In genomic region chr3:183161552-183162345, GRCh38 we compare ENCODE assay signal across 8 cellular contexts. TPM values are rescaled to one million over a fixed set of nuclear protein-coding genes. Genes with fewer than 3 reads are reported as not detected.
DNase-seq lines count a peak whose midpoint lies in the region; ATAC-seq and TF ChIP-seq lines count a peak whose summit lies in the region.

No MANE protein-coding gene starts in this region.

- CTCF ChIA-PET in CD4-positive, alpha-beta T cell (lab: Charles Lee) = interaction anchor here (0.5 to 1.1 kb wide), 2 partner anchors 23 to 248 kb away, joined by 3 read pairs; no protein-coding TSS in a partner anchor
- CTCF ChIA-PET in activated CD4-positive, alpha-beta memory T cell treated with anti-CD3 and anti-CD28 coated beads for 36 hours (lab: Charles Lee) = interaction anchor here (1.4 to 2.5 kb wide), 2 partner anchors 23 to 220 kb away, joined by 4 to 10 read pairs; no protein-coding TSS in a partner anchor

- DNase-seq in CD4-positive, alpha-beta T cell = peak in 3 of 10 experiments; percentile 1 to 13 (median 2)
- peak; percentile 21 for DNase-seq in activated CD4-positive, alpha-beta memory T cell treated with anti-CD3 and anti-CD28 coated beads for 36 hours
- DNase-seq in head of caudate nucleus = no peak
- no peak for DNase-seq in mucosa of gallbladder (ENCODE audit: low spot score)

- no peaks in the 10 kb centered on the region for H3K27me3 Mint-ChIP-seq in CD4-positive, alpha-beta T cell
- H3K27me3 Mint-ChIP-seq in activated CD4-positive, alpha-beta memory T cell treated with anti-CD3 and anti-CD28 coated beads for 36 hours = peaks cover 3% of the 10 kb centered on the region
- H3K27me3 Mint-ChIP-seq in stimulated activated memory B cell treated with anti-CD40 and anti-IgM and Interleukin-4, amounts not matched to agents 10 μg/mL and 1 μg/mL and 100 μg/mL, for 72 hours = peaks cover 52% of the 10 kb centered on the region

- H3K9me3 Mint-ChIP-seq in CD4-positive, alpha-beta T cell = no peaks in the 10 kb centered on the region
- no peaks in the 10 kb centered on the region for H3K9me3 Mint-ChIP-seq in activated CD4-positive, alpha-beta memory T cell treated with anti-CD3 and anti-CD28 coated beads for 36 hours
- H3K9me3 Mint-ChIP-seq in stimulated activated memory B cell treated with anti-CD40 and anti-IgM and Interleukin-4, amounts not matched to agents 10 μg/mL and 1 μg/mL and 100 μg/mL, for 72 hours = peaks cover 11% of the 10 kb centered on the region

- no peaks in the 10 kb centered on the region for H3K27me3 ChIP-seq in CD4-positive, alpha-beta T cell (ENCODE audit: control insufficient read depth, insufficient read depth, low read length)
- peaks cover 41% of the 10 kb centered on the region for H3K27me3 ChIP-seq in iPS-18a (ENCODE audit: control insufficient read depth, insufficient read depth, low read length)

- no peak for ATAC-seq in CD4-positive, alpha-beta T cell (ENCODE audit: poor library complexity)
- peak; percentile 56 for ATAC-seq in GM19025 (IDR thresholded peaks at IDR 0.05; ENCODE audit: low read depth, unreplicated experiment)
- peak; percentile 74 for ATAC-seq in HG03097 (IDR thresholded peaks at IDR 0.05; ENCODE audit: low FRiP score, unreplicated experiment)
- ATAC-seq in stimulated activated memory B cell treated with anti-CD40 and anti-IgM and Interleukin-4, amounts not matched to agents 10 μg/mL and 1 μg/mL and 100 μg/mL, for 72 hours = peak; percentile 96

- peaks cover 7% of the 10 kb centered on the region for H3K4me1 ChIP-seq in iPS-18a (ENCODE audit: control insufficient read depth, low read depth, low read length)

- H3K36me3 ChIP-seq in iPS-18a (ENCODE audit: control insufficient read depth, low read depth, low read length) = no peaks in the 10 kb centered on the region

- POLR2A ChIA-PET in CD4-positive, alpha-beta T cell (lab: Charles Lee) = interaction anchor here (0.7 to 1.3 kb wide), 2 partner anchors 63 to 333 kb away, joined by 4 to 5 read pairs; partner anchors contain the start of gene MCCC1
- POLR2A ChIA-PET in activated CD4-positive, alpha-beta memory T cell treated with anti-CD3 and anti-CD28 coated beads for 36 hours (lab: Charles Lee) = no interaction called here

- H3K4me3 Mint-ChIP-seq in CD4-positive, alpha-beta T cell = peak overlapping the region; percentile 88
- H3K4me3 Mint-ChIP-seq in activated CD4-positive, alpha-beta memory T cell treated with anti-CD3 and anti-CD28 coated beads for 36 hours = peak overlapping the region; percentile 84
- peak overlapping the region; percentile 69 for H3K4me3 Mint-ChIP-seq in stimulated activated memory B cell treated with anti-CD40 and anti-IgM and Interleukin-4, amounts not matched to agents 10 μg/mL and 1 μg/mL and 100 μg/mL, for 72 hours

- H3K9me3 ChIP-seq in CD4-positive, alpha-beta T cell (ENCODE audit: control insufficient read depth, low read length) = no peaks in the 10 kb centered on the region
- H3K9me3 ChIP-seq in iPS-18a (ENCODE audit: control insufficient read depth, low read depth, low read length) = no peaks in the 10 kb centered on the region

- H3K36me3 Mint-ChIP-seq in CD4-positive, alpha-beta T cell (ENCODE audit: low read depth) = peaks cover 4% of the 10 kb centered on the region
- no peaks in the 10 kb centered on the region for H3K36me3 Mint-ChIP-seq in activated CD4-positive, alpha-beta memory T cell treated with anti-CD3 and anti-CD28 coated beads for 36 hours
- H3K36me3 Mint-ChIP-seq in stimulated activated memory B cell treated with anti-CD40 and anti-IgM and Interleukin-4, amounts not matched to agents 10 μg/mL and 1 μg/mL and 100 μg/mL, for 72 hours = no peaks in the 10 kb centered on the region

- H3K4me3 ChIP-seq in iPS-18a (ENCODE audit: low read length) = peak overlapping the region; percentile 57

- H3K27ac Mint-ChIP-seq in CD4-positive, alpha-beta T cell = peak overlapping the region; percentile 73
- peak overlapping the region; percentile 49 for H3K27ac Mint-ChIP-seq in activated CD4-positive, alpha-beta memory T cell treated with anti-CD3 and anti-CD28 coated beads for 36 hours
- peak overlapping the region; percentile 52 for H3K27ac Mint-ChIP-seq in stimulated activated memory B cell treated with anti-CD40 and anti-IgM and Interleukin-4, amounts not matched to agents 10 μg/mL and 1 μg/mL and 100 μg/mL, for 72 hours

- no peak overlapping the region for H3K9ac ChIP-seq in iPS-18a (ENCODE audit: low read length)

- H3K27ac ChIP-seq in CD4-positive, alpha-beta T cell (ENCODE audit: low read depth, low read length) = no peak overlapping the region
- H3K27ac ChIP-seq in iPS-18a (ENCODE audit: low read length) = no peak overlapping the region

- intact Hi-C loops in CD4-positive, alpha-beta T cell (cut with DNase I, micrococcal nuclease) = no loop called here
- intact Hi-C loops in activated CD4-positive, alpha-beta memory T cell treated with anti-CD3 and anti-CD28 coated beads for 36 hours (cut with micrococcal nuclease) = loop anchor here (1.0 kb wide), 1 partner anchor 125 kb away; no protein-coding TSS in a partner anchor
- intact Hi-C loops in head of caudate nucleus (cut with DNase I) = no loop called here

- peaks cover 11% of the 10 kb centered on the region for H3K4me1 Mint-ChIP-seq in CD4-positive, alpha-beta T cell (ENCODE audit: low read depth)
- H3K4me1 Mint-ChIP-seq in activated CD4-positive, alpha-beta memory T cell treated with anti-CD3 and anti-CD28 coated beads for 36 hours (ENCODE audit: low read depth) = peaks cover 27% of the 10 kb centered on the region
- H3K4me1 Mint-ChIP-seq in stimulated activated memory B cell treated with anti-CD40 and anti-IgM and Interleukin-4, amounts not matched to agents 10 μg/mL and 1 μg/mL and 100 μg/mL, for 72 hours = peaks cover 38% of the 10 kb centered on the region

- TF ChIP-seq CTCF in CD4-positive, alpha-beta T cell (IDR thresholded peaks at IDR 0.05) = no peak

RNA-seq across cellular contexts. Expression of gene LAMP3, which starts 0.8 kb away (rescaled TPM):
- total RNA-seq in CD4-positive, alpha-beta T cell = 1 to 10 TPM; 1.9 to 3.4 TPM
- 1 to 10 TPM; 7.9 to 8.0 TPM for total RNA-seq in activated CD4-positive, alpha-beta memory T cell treated with anti-CD3 and anti-CD28 coated beads for 36 hours
- total RNA-seq in mucosa of gallbladder = 0.29 TPM
